In genomic region chr13:114089751-114090400, GRCh38 we compare ENCODE assay signal across 1 cellular context.
TF ChIP-seq lines count a peak whose summit lies in the region.

No MANE protein-coding gene starts in this region.

TF ChIP-seq in GM23338, 12 proteins besides CTCF, POLR2A, EP300 and RAD21 (continued from another document):
- TF ChIP-seq, protein P1, sequence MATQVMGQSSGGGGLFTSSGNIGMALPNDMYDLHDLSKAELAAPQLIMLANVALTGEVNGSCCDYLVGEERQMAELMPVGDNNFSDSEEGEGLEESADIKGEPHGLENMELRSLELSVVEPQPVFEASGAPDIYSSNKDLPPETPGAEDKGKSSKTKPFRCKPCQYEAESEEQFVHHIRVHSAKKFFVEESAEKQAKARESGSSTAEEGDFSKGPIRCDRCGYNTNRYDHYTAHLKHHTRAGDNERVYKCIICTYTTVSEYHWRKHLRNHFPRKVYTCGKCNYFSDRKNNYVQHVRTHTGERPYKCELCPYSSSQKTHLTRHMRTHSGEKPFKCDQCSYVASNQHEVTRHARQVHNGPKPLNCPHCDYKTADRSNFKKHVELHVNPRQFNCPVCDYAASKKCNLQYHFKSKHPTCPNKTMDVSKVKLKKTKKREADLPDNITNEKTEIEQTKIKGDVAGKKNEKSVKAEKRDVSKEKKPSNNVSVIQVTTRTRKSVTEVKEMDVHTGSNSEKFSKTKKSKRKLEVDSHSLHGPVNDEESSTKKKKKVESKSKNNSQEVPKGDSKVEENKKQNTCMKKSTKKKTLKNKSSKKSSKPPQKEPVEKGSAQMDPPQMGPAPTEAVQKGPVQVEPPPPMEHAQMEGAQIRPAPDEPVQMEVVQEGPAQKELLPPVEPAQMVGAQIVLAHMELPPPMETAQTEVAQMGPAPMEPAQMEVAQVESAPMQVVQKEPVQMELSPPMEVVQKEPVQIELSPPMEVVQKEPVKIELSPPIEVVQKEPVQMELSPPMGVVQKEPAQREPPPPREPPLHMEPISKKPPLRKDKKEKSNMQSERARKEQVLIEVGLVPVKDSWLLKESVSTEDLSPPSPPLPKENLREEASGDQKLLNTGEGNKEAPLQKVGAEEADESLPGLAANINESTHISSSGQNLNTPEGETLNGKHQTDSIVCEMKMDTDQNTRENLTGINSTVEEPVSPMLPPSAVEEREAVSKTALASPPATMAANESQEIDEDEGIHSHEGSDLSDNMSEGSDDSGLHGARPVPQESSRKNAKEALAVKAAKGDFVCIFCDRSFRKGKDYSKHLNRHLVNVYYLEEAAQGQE (IDR thresholded peaks at IDR 0.05; ENCODE audit: unreplicated experiment), result no peak
- TF ChIP-seq JUNB (IDR thresholded peaks at IDR 0.05; ENCODE audit: unreplicated experiment) (no peak), STAT1 (IDR thresholded peaks at IDR 0.05; ENCODE audit: unreplicated experiment) (no peak), EZH2 (IDR thresholded peaks at IDR 0.05; ENCODE audit: low read depth, unreplicated experiment) (no peak), EZH2phosphoT487 (IDR thresholded peaks at IDR 0.05; ENCODE audit: unreplicated experiment) (no peak), CREB1 (CRISPR knock-in tag; IDR thresholded peaks at IDR 0.05; ENCODE audit: low read depth) (no peak), ZNF462 (CRISPR knock-in tag; IDR thresholded peaks at IDR 0.05) (no peak)
- TF ChIP-seq, protein P2, sequence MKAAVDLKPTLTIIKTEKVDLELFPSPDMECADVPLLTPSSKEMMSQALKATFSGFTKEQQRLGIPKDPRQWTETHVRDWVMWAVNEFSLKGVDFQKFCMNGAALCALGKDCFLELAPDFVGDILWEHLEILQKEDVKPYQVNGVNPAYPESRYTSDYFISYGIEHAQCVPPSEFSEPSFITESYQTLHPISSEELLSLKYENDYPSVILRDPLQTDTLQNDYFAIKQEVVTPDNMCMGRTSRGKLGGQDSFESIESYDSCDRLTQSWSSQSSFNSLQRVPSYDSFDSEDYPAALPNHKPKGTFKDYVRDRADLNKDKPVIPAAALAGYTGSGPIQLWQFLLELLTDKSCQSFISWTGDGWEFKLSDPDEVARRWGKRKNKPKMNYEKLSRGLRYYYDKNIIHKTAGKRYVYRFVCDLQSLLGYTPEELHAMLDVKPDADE (IDR thresholded peaks at IDR 0.05), result no peak
